In genomic region chr6:118945217-118945616, GRCh38 we compare ENCODE assay signal across 28 cellular contexts.
"Had no signal": no experiment of that assay in that cellular context is flagged by ENCODE, and none has a peak within 500 bp of the region (broad histone marks: within the 10 kb centered on the region; RNA-seq: fewer than 3 reads in every experiment).

No MANE protein-coding gene starts in this region.

- DNase-seq: stimulated activated CD4-positive, alpha-beta T cell treated with anti-CD3 and anti-CD28 coated beads, Interleukin-2, amount 100 ng/mL, for 48 hours; stimulated activated CD4-positive, alpha-beta T cell treated with anti-CD3 and anti-CD28 coated beads, Interleukin-4, amount 100 ng/mL, for 1 hour; stimulated activated CD4-positive, alpha-beta T cell treated with anti-CD3 and anti-CD28 coated beads, Interleukin-4, amount 100 ng/mL, for 24 hours; stimulated activated CD4-positive, alpha-beta T cell treated with anti-CD3 and anti-CD28 coated beads, Interleukin-4, amount 100 ng/mL, for 4 hours; stimulated activated CD8-positive, alpha-beta memory T cell treated with anti-CD3 and anti-CD28 coated beads, Interleukin-4, amount 100 ng/mL, for 48 hours; stimulated activated naive B cell treated with anti-CD40 and anti-IgM and Interleukin-4, amounts not matched to agents 10 μg/mL and 1 μg/mL and 100 μg/mL, for 72 hours; stimulated activated naive CD4-positive, alpha-beta T cell; stimulated activated naive CD4-positive, alpha-beta T cell treated with Interleukin-2 at 50 U/mL for 16 hours; stimulated activated naive CD8-positive, alpha-beta T cell treated with anti-CD3 and anti-CD28 coated beads, Interleukin-15, amount 100 ng/mL, for 72 hours; stimulated activated naive CD8-positive, alpha-beta T cell treated with anti-CD3 and anti-CD28 coated beads, Interleukin-15, Interleukin-2, amounts not matched to agents 100 U/mL and 50 U/mL, for 24 hours; stomach; substantia nigra; testis; thyroid gland; tibial artery; transverse colon; upper lobe of left lung; upper lobe of right lung; uterus had no signal

- H3K36me3 ChIP-seq: stomach, suprapubic skin, thoracic aorta, thyroid gland, tibial artery, tibial nerve, transverse colon, upper lobe of left lung, upper lobe of right lung, uterus, vagina had no signal

- H3K4me1 Mint-ChIP-seq: stimulated activated effector memory CD8-positive, alpha-beta T cell treated with anti-CD3 and anti-CD28 coated beads, Interleukin-12 subunit alpha, Interleukin-12 subunit beta, amount 100 ng/mL, for 72 hours; stimulated activated memory B cell treated with anti-CD40 and anti-IgM and Interleukin-4, amounts not matched to agents 10 μg/mL and 1 μg/mL and 100 μg/mL, for 72 hours; stimulated activated naive CD8-positive, alpha-beta T cell treated with anti-CD3 and anti-CD28 coated beads, Interleukin-15, amount 100 ng/mL, for 72 hours had no signal

- H3K36me3 Mint-ChIP-seq: stimulated activated effector memory CD8-positive, alpha-beta T cell treated with anti-CD3 and anti-CD28 coated beads, Interleukin-12 subunit alpha, Interleukin-12 subunit beta, amount 100 ng/mL, for 72 hours had no signal

- H3K27ac ChIP-seq: stomach, suprapubic skin, testis, thoracic aorta, thyroid gland, tibial artery, tibial nerve, transverse colon, upper lobe of left lung, upper lobe of right lung, uterus, vagina had no signal

- H3K4me3 ChIP-seq: stomach, suprapubic skin, testis, thoracic aorta, thyroid gland, tibial artery, tibial nerve, transverse colon, upper lobe of left lung, upper lobe of right lung, uterus, vagina had no signal

- H3K27me3 ChIP-seq: stomach, suprapubic skin, testis, thyroid gland, tibial artery, tibial nerve, transverse colon, upper lobe of left lung, upper lobe of right lung, uterus, vagina had no signal

- H3K4me1 ChIP-seq: stomach, testis, thyroid gland, tibial artery, tibial nerve, transverse colon, upper lobe of left lung, upper lobe of right lung, uterus, vagina had no signal

- H3K9me3 ChIP-seq: suprapubic skin, testis, thyroid gland, uterus had no signal

- H3K27ac Mint-ChIP-seq: stimulated activated effector memory CD8-positive, alpha-beta T cell treated with anti-CD3 and anti-CD28 coated beads, Interleukin-12 subunit alpha, Interleukin-12 subunit beta, amount 100 ng/mL, for 72 hours; stimulated activated memory B cell treated with anti-CD40 and anti-IgM and Interleukin-4, amounts not matched to agents 10 μg/mL and 1 μg/mL and 100 μg/mL, for 72 hours; stimulated activated naive B cell treated with anti-CD40 and anti-IgM and Interleukin-4, amounts not matched to agents 10 μg/mL and 1 μg/mL and 100 μg/mL, for 72 hours; stimulated activated naive CD8-positive, alpha-beta T cell treated with anti-CD3 and anti-CD28 coated beads, Interleukin-15, amount 100 ng/mL, for 72 hours; stimulated activated naive CD8-positive, alpha-beta T cell treated with anti-CD3 and anti-CD28 coated beads, Interleukin-15, Interleukin-2, amounts not matched to agents 100 ng/mL and 50 ng/mL, for 24 hours; type B pancreatic cell had no signal

- H3K27me3 Mint-ChIP-seq: stimulated activated memory B cell treated with anti-CD40 and anti-IgM and Interleukin-4, amounts not matched to agents 10 μg/mL and 1 μg/mL and 100 μg/mL, for 72 hours; stimulated activated naive B cell treated with anti-CD40 and anti-IgM and Interleukin-4, amounts not matched to agents 10 μg/mL and 1 μg/mL and 100 μg/mL, for 72 hours; stimulated activated naive CD8-positive, alpha-beta T cell treated with anti-CD3 and anti-CD28 coated beads, Interleukin-15, amount 100 ng/mL, for 72 hours; stimulated activated naive CD8-positive, alpha-beta T cell treated with anti-CD3 and anti-CD28 coated beads, Interleukin-15, Interleukin-2, amounts not matched to agents 100 ng/mL and 50 ng/mL, for 24 hours; type B pancreatic cell had no signal

- FAIRE-seq: urothelium cell line had no signal

- ATAC-seq: stimulated activated effector memory CD8-positive, alpha-beta T cell treated with anti-CD3 and anti-CD28 coated beads, Interleukin-12 subunit alpha, Interleukin-12 subunit beta, amount 100 ng/mL, for 72 hours; stimulated activated memory B cell treated with anti-CD40 and anti-IgM and Interleukin-4, amounts not matched to agents 10 μg/mL and 1 μg/mL and 100 μg/mL, for 72 hours; stimulated activated naive B cell treated with anti-CD40 and anti-IgM and Interleukin-4, amounts not matched to agents 10 μg/mL and 1 μg/mL and 100 μg/mL, for 72 hours; stimulated activated naive CD8-positive, alpha-beta T cell treated with anti-CD3 and anti-CD28 coated beads, Interleukin-15, amount 100 ng/mL, for 72 hours; stimulated activated naive CD8-positive, alpha-beta T cell treated with anti-CD3 and anti-CD28 coated beads, Interleukin-15, Interleukin-2, amounts not matched to agents 100 U/mL and 50 U/mL, for 24 hours; upper lobe of right lung had no signal

- H3K4me3 Mint-ChIP-seq: stimulated activated effector memory CD8-positive, alpha-beta T cell treated with anti-CD3 and anti-CD28 coated beads, Interleukin-12 subunit alpha, Interleukin-12 subunit beta, amount 100 ng/mL, for 72 hours; stimulated activated memory B cell treated with anti-CD40 and anti-IgM and Interleukin-4, amounts not matched to agents 10 μg/mL and 1 μg/mL and 100 μg/mL, for 72 hours; stimulated activated naive B cell treated with anti-CD40 and anti-IgM and Interleukin-4, amounts not matched to agents 10 μg/mL and 1 μg/mL and 100 μg/mL, for 72 hours; stimulated activated naive CD8-positive, alpha-beta T cell treated with anti-CD3 and anti-CD28 coated beads, Interleukin-15, amount 100 ng/mL, for 72 hours; stimulated activated naive CD8-positive, alpha-beta T cell treated with anti-CD3 and anti-CD28 coated beads, Interleukin-15, Interleukin-2, amounts not matched to agents 100 ng/mL and 50 ng/mL, for 24 hours; type B pancreatic cell had no signal
